Comparison of ENCODE assay signal across 29 cellular contexts in genomic region chr1:172299515-172299914, GRCh38.
"Had no signal": no experiment of that assay in that cellular context is flagged by ENCODE, and none has a peak within 500 bp of the region (broad histone marks: within the 10 kb centered on the region; RNA-seq: fewer than 3 reads in every experiment).

No MANE protein-coding gene starts in this region.

- H3K36me3 Mint-ChIP-seq: stimulated activated effector memory CD8-positive, alpha-beta T cell treated with anti-CD3 and anti-CD28 coated beads, Interleukin-12 subunit alpha, Interleukin-12 subunit beta, amount 100 ng/mL, for 72 hours; type B pancreatic cell had no signal

- FAIRE-seq: urothelium cell line had no signal

- H3K27me3 ChIP-seq: stomach, suprapubic skin, testis, thyroid gland, tibial artery, tibial nerve, transverse colon, upper lobe of left lung, upper lobe of right lung, uterus, vagina had no signal

- H3K27ac ChIP-seq: stomach, suprapubic skin, testis, thoracic aorta, thyroid gland, tibial artery, tibial nerve, transverse colon, upper lobe of left lung, upper lobe of right lung, uterus, vagina had no signal

- H3K4me3 ChIP-seq: stomach, suprapubic skin, testis, thoracic aorta, thyroid gland, tibial artery, tibial nerve, transverse colon, upper lobe of left lung, upper lobe of right lung, uterus, vagina had no signal

- DNase-seq: stimulated activated CD4-positive, alpha-beta T cell treated with anti-CD3 and anti-CD28 coated beads, Interleukin-2, amount 100 ng/mL, for 48 hours; stimulated activated CD4-positive, alpha-beta T cell treated with anti-CD3 and anti-CD28 coated beads, Interleukin-4, amount 100 ng/mL, for 1 hour; stimulated activated CD4-positive, alpha-beta T cell treated with anti-CD3 and anti-CD28 coated beads, Interleukin-4, amount 100 ng/mL, for 24 hours; stimulated activated CD4-positive, alpha-beta T cell treated with anti-CD3 and anti-CD28 coated beads, Interleukin-4, amount 100 ng/mL, for 4 hours; stimulated activated CD8-positive, alpha-beta memory T cell treated with anti-CD3 and anti-CD28 coated beads, Interleukin-4, amount 100 ng/mL, for 48 hours; stimulated activated naive B cell treated with anti-CD40 and anti-IgM and Interleukin-4, amounts not matched to agents 10 μg/mL and 1 μg/mL and 100 μg/mL, for 72 hours; stimulated activated naive CD4-positive, alpha-beta T cell; stimulated activated naive CD4-positive, alpha-beta T cell treated with Interleukin-2 at 50 U/mL for 16 hours; stimulated activated naive CD8-positive, alpha-beta T cell treated with anti-CD3 and anti-CD28 coated beads, Interleukin-15, amount 100 ng/mL, for 72 hours; stimulated activated naive CD8-positive, alpha-beta T cell treated with anti-CD3 and anti-CD28 coated beads, Interleukin-15, Interleukin-2, amounts not matched to agents 100 U/mL and 50 U/mL, for 24 hours; stomach; substantia nigra; testis; thyroid gland; tibial artery; transverse colon; trophoblast cell; upper lobe of left lung; upper lobe of right lung; uterus had no signal

- H3K36me3 ChIP-seq: stomach, suprapubic skin, thoracic aorta, thyroid gland, transverse colon, upper lobe of left lung, upper lobe of right lung, uterus, vagina had no signal

- H3K4me1 Mint-ChIP-seq: stimulated activated effector memory CD8-positive, alpha-beta T cell treated with anti-CD3 and anti-CD28 coated beads, Interleukin-12 subunit alpha, Interleukin-12 subunit beta, amount 100 ng/mL, for 72 hours; stimulated activated memory B cell treated with anti-CD40 and anti-IgM and Interleukin-4, amounts not matched to agents 10 μg/mL and 1 μg/mL and 100 μg/mL, for 72 hours; stimulated activated naive B cell treated with anti-CD40 and anti-IgM and Interleukin-4, amounts not matched to agents 10 μg/mL and 1 μg/mL and 100 μg/mL, for 72 hours; stimulated activated naive CD8-positive, alpha-beta T cell treated with anti-CD3 and anti-CD28 coated beads, Interleukin-15, amount 100 ng/mL, for 72 hours had no signal

- H3K4me1 ChIP-seq: stomach, suprapubic skin, testis, thyroid gland, tibial artery, tibial nerve, transverse colon, upper lobe of left lung, upper lobe of right lung, uterus, vagina had no signal

- H3K9me3 ChIP-seq: testis, thoracic aorta, thyroid gland, upper lobe of right lung, uterus, vagina had no signal

- H3K4me3 Mint-ChIP-seq: stimulated activated effector memory CD8-positive, alpha-beta T cell treated with anti-CD3 and anti-CD28 coated beads, Interleukin-12 subunit alpha, Interleukin-12 subunit beta, amount 100 ng/mL, for 72 hours; stimulated activated memory B cell treated with anti-CD40 and anti-IgM and Interleukin-4, amounts not matched to agents 10 μg/mL and 1 μg/mL and 100 μg/mL, for 72 hours; stimulated activated naive B cell treated with anti-CD40 and anti-IgM and Interleukin-4, amounts not matched to agents 10 μg/mL and 1 μg/mL and 100 μg/mL, for 72 hours; stimulated activated naive CD8-positive, alpha-beta T cell treated with anti-CD3 and anti-CD28 coated beads, Interleukin-15, amount 100 ng/mL, for 72 hours; stimulated activated naive CD8-positive, alpha-beta T cell treated with anti-CD3 and anti-CD28 coated beads, Interleukin-15, Interleukin-2, amounts not matched to agents 100 ng/mL and 50 ng/mL, for 24 hours; type B pancreatic cell had no signal

- H3K27ac Mint-ChIP-seq: stimulated activated effector memory CD8-positive, alpha-beta T cell treated with anti-CD3 and anti-CD28 coated beads, Interleukin-12 subunit alpha, Interleukin-12 subunit beta, amount 100 ng/mL, for 72 hours; stimulated activated naive B cell treated with anti-CD40 and anti-IgM and Interleukin-4, amounts not matched to agents 10 μg/mL and 1 μg/mL and 100 μg/mL, for 72 hours; stimulated activated naive CD8-positive, alpha-beta T cell treated with anti-CD3 and anti-CD28 coated beads, Interleukin-15, amount 100 ng/mL, for 72 hours; stimulated activated naive CD8-positive, alpha-beta T cell treated with anti-CD3 and anti-CD28 coated beads, Interleukin-15, Interleukin-2, amounts not matched to agents 100 ng/mL and 50 ng/mL, for 24 hours; type B pancreatic cell had no signal

- H3K27me3 Mint-ChIP-seq: stimulated activated memory B cell treated with anti-CD40 and anti-IgM and Interleukin-4, amounts not matched to agents 10 μg/mL and 1 μg/mL and 100 μg/mL, for 72 hours; stimulated activated naive B cell treated with anti-CD40 and anti-IgM and Interleukin-4, amounts not matched to agents 10 μg/mL and 1 μg/mL and 100 μg/mL, for 72 hours; stimulated activated naive CD8-positive, alpha-beta T cell treated with anti-CD3 and anti-CD28 coated beads, Interleukin-15, amount 100 ng/mL, for 72 hours; stimulated activated naive CD8-positive, alpha-beta T cell treated with anti-CD3 and anti-CD28 coated beads, Interleukin-15, Interleukin-2, amounts not matched to agents 100 ng/mL and 50 ng/mL, for 24 hours; type B pancreatic cell had no signal

- ATAC-seq: stimulated activated effector memory CD8-positive, alpha-beta T cell treated with anti-CD3 and anti-CD28 coated beads, Interleukin-12 subunit alpha, Interleukin-12 subunit beta, amount 100 ng/mL, for 72 hours; stimulated activated memory B cell treated with anti-CD40 and anti-IgM and Interleukin-4, amounts not matched to agents 10 μg/mL and 1 μg/mL and 100 μg/mL, for 72 hours; stimulated activated naive B cell treated with anti-CD40 and anti-IgM and Interleukin-4, amounts not matched to agents 10 μg/mL and 1 μg/mL and 100 μg/mL, for 72 hours; stimulated activated naive CD8-positive, alpha-beta T cell treated with anti-CD3 and anti-CD28 coated beads, Interleukin-15, amount 100 ng/mL, for 72 hours; stimulated activated naive CD8-positive, alpha-beta T cell treated with anti-CD3 and anti-CD28 coated beads, Interleukin-15, Interleukin-2, amounts not matched to agents 100 U/mL and 50 U/mL, for 24 hours; upper lobe of right lung had no signal
